11 cellular contexts compared by ENCODE assay signal in the genomic region with DNA sequence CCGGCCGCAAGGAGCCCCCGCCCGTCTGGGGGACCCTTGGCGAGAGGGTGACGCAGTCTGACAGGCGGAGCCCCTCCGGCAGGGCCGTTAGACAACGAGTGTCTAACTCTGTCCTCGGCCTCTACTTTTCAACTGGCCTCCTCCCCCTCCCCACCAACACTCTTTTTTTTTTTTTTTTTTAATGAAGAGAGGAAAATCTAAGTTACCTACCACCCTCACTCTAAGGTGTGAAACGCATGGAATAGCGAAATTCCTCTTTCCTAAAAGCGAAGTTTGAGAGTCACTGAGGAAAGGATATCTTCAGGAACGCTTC. TPM values are rescaled to one million over a fixed set of nuclear protein-coding genes. Genes with fewer than 3 reads are reported as not detected.
DNase-seq lines count a peak whose midpoint lies in the region; ATAC-seq and TF ChIP-seq lines count a peak whose summit lies in the region.
"Had no signal": no experiment of that assay in that cellular context is flagged by ENCODE, and none has a peak within 500 bp of the region (broad histone marks: within the 10 kb centered on the region; RNA-seq: fewer than 3 reads in every experiment).

No MANE protein-coding gene starts in this region.

- no peak overlapping the region for H2BK12ac ChIP-seq in trophoblast cell (ENCODE audit: low read length)

- TF ChIP-seq EP300 in gastroesophageal sphincter (IDR thresholded peaks at IDR 0.05): no peak

- POLR2A ChIA-PET in AG04450 (lab: Yijun Ruan, JAX): no interaction called here

- H2BK120ac ChIP-seq in trophoblast cell (ENCODE audit: insufficient read depth, low read length, poor library complexity): no peak overlapping the region

- peak overlapping the region; percentile 92 for H3K4me2 ChIP-seq in trophoblast cell (ENCODE audit: low read length)

- DNase-seq in AG04450 (ENCODE audit: low read depth, low spot score): no peak
- DNase-seq in SK-N-MC (ENCODE audit: low read depth, low spot score): no peak
- no peak for DNase-seq in fibroblast of the aortic adventitia (ENCODE audit: low read depth)
- DNase-seq in trophoblast cell: no peak
- DNase-seq in NOMO-1 treated with DMSO at 0.1 percent for 48 hours (lab: John Stamatoyannopoulos, UW; ENCODE audit: unreplicated experiment): no peak
- no peak for DNase-seq in T-helper 2 cell
- DNase-seq: activated naive CD4-positive, alpha-beta T cell treated with Interleukin-2 at 50 U/mL for 16 hours; NCI-H1694 had no signal

- H2BK5ac ChIP-seq in trophoblast cell (ENCODE audit: low read depth, low read length, poor library complexity): no peak overlapping the region

- TF ChIP-seq CTCF in AG04450 (IDR thresholded peaks at IDR 0.05; ENCODE audit: low read depth, low read length) (no peak), fibroblast of the aortic adventitia (IDR thresholded peaks at IDR 0.05; ENCODE audit: insufficient read depth, low read length) (no peak), gastroesophageal sphincter (IDR thresholded peaks at IDR 0.05) (no peak)

- no peak for TF ChIP-seq POLR2A in gastroesophageal sphincter (IDR thresholded peaks at IDR 0.05)

- no peak overlapping the region for H4K12ac ChIP-seq in trophoblast cell (ENCODE audit: low read depth, low read length)

- no peak overlapping the region for H3K4ac ChIP-seq in trophoblast cell (ENCODE audit: low read depth, low read length)

- H2AK5ac ChIP-seq in trophoblast cell (ENCODE audit: low read length): no peak overlapping the region

- H3K4me3 ChIP-seq in AG04450 (ENCODE audit: low read depth, low read length) (peak overlapping the region; percentile 64), SK-N-MC (peak overlapping the region; percentile 65), fibroblast of the aortic adventitia (ENCODE audit: low read depth, low read length) (peak overlapping the region; percentile 74), trophoblast cell (ENCODE audit: low read depth, low read length) (peak overlapping the region; percentile 74), gastroesophageal sphincter (peak overlapping the region in 1 of 2 donors; percentile 51)

- CTCF ChIA-PET in AG04450 (lab: Charles Lee): no interaction called here

- H3K27ac ChIP-seq in AG04450 (ENCODE audit: low read depth, low read length) (no peak overlapping the region), SK-N-MC (no peak overlapping the region), trophoblast cell (ENCODE audit: low read depth, low read length) (no peak overlapping the region), gastroesophageal sphincter (no peak overlapping the region)

- H2AFZ ChIP-seq in trophoblast cell (ENCODE audit: insufficient read depth, low read length, poor library complexity): peak overlapping the region; percentile 75

- WGBS in trophoblast cell (ENCODE audit: extremely low coverage, insufficient coverage, insufficient read length): no CpG with 5 or more reads among the region's 15 CpGs
- 30% methylated on average over 3 to 4 of the region's 15 CpGs for WGBS in gastroesophageal sphincter (ENCODE audit: low coverage in 1 of 2), 2 donors

- H4K91ac ChIP-seq in trophoblast cell (ENCODE audit: low read depth, low read length): no peak overlapping the region

- peaks cover 10% of the 10 kb centered on the region for H3K27me3 ChIP-seq in AG04450 (ENCODE audit: control insufficient read depth, insufficient read depth, low read length)
- peaks cover 24% of the 10 kb centered on the region for H3K27me3 ChIP-seq in trophoblast cell (ENCODE audit: insufficient read depth, low read length)
- peaks cover 48% of the 10 kb centered on the region for H3K27me3 ChIP-seq in gastroesophageal sphincter

- H4K8ac ChIP-seq in trophoblast cell (ENCODE audit: low read depth, low read length): no peak overlapping the region

- no peak overlapping the region for H3K23ac ChIP-seq in trophoblast cell (ENCODE audit: low read length)

- no peak overlapping the region for H3K9ac ChIP-seq in SK-N-MC (ENCODE audit: insufficient read length)
- H3K9ac ChIP-seq in trophoblast cell (ENCODE audit: low read length): no peak overlapping the region

- no peaks in the 10 kb centered on the region for H3K79me1 ChIP-seq in trophoblast cell (ENCODE audit: low read length)

- no peak overlapping the region for H3K18ac ChIP-seq in trophoblast cell (ENCODE audit: low read length)

- H3K4me1 ChIP-seq in trophoblast cell (ENCODE audit: control insufficient read depth in 1 of 2, insufficient read depth in 2 of 2, low read length in 2 of 2) (peaks cover 3 to 7% of the 10 kb centered on the region in 2 experiments), gastroesophageal sphincter (peaks cover 0 to 19% (median 7%) of the 10 kb centered on the region in 3 donors)

- no peak overlapping the region for H3K14ac ChIP-seq in trophoblast cell (ENCODE audit: low read length)

- H3K79me2 ChIP-seq in trophoblast cell (ENCODE audit: control insufficient read depth, insufficient read depth, low read length, poor library complexity): no peaks in the 10 kb centered on the region

- ATAC-seq in gastroesophageal sphincter: no peak
- ATAC-seq in HG02973 (IDR thresholded peaks at IDR 0.05; ENCODE audit: unreplicated experiment): no peak

- H3K36me3 ChIP-seq in SK-N-MC (ENCODE audit: insufficient read depth, low read length) (no peaks in the 10 kb centered on the region), trophoblast cell (ENCODE audit: control insufficient read depth in 1 of 2, insufficient read depth in 2 of 2, low read length in 2 of 2) (no peaks in the 10 kb centered on the region), gastroesophageal sphincter (no peaks in the 10 kb centered on the region)

- H3K9me3 ChIP-seq in AG04450 (ENCODE audit: control insufficient read depth, insufficient read depth, low read length): no peaks in the 10 kb centered on the region
- no peaks in the 10 kb centered on the region for H3K9me3 ChIP-seq in SK-N-MC (ENCODE audit: low read depth, low read length)
- peaks cover 2% of the 10 kb centered on the region for H3K9me3 ChIP-seq in trophoblast cell (ENCODE audit: insufficient read depth, low read depth, low read length)
- H3K9me3 ChIP-seq in gastroesophageal sphincter: no peaks in the 10 kb centered on the region

RNA-seq across cellular contexts. Expression of a gene that starts 0.5 kb away (rescaled TPM):
- polyA plus RNA-seq in AG04450 (2011; rRNA removed): 1.8 TPM in 2 replicates
- 1.8 and 2.4 TPM in 2 replicates for polyA minus RNA-seq in AG04450 (2011; rRNA and poly(A)+ RNA removed)
- total RNA-seq in fibroblast of the aortic adventitia (ENCODE audit: low replicate concordance): 1.8 and 2.9 TPM in 2 replicates
- polyA plus RNA-seq in trophoblast cell (2013): 0.44 and 0.47 TPM in 2 replicates
- 1 to 10 TPM in 3 of 4 donors, under 1 TPM in 1; 0.69 to 4.5 (median 2.1) TPM for total RNA-seq in gastroesophageal sphincter

RNA-seq across cellular contexts. Expression of a gene that starts 58.1 kb away (rescaled TPM):
- polyA plus RNA-seq in AG04450 (2011; rRNA removed): 14.4 and 14.9 TPM in 2 replicates
- 18.2 and 24.8 TPM in 2 replicates for polyA minus RNA-seq in AG04450 (2011; rRNA and poly(A)+ RNA removed)
- total RNA-seq in fibroblast of the aortic adventitia (ENCODE audit: low replicate concordance): 5.1 and 9.7 TPM in 2 replicates
- polyA plus RNA-seq in trophoblast cell (2013): 5.5 TPM in 2 replicates
- 10 to 100 TPM in 3 of 4 donors, 1 to 10 TPM in 1; 9.3 to 14.4 (median 12.2) TPM for total RNA-seq in gastroesophageal sphincter
- total RNA-seq: HT-29 had no signal
